ENCODE assay signal across 17 cellular contexts in the genomic region with DNA sequence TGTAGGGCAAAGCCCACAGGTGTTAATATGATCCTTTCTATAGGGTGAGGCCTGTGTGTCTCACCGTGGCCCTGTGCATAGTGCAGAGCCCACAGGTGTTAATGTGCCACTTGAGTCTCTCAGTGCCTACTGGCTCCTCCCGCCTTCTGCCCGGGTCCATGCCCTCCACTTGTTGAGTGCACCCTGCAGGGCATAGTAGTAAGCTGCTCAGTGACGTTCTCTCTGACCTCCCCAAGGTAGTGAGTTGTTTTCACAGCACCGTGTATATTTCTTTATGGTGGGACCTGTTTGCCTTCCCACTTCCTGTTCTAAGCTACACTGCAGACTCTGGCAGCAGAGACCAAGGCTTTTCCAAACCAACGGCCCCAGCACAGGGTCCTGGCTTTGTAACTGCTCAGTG.
A peak's percentile ranks its signal among the peaks of the same experiment; 100 is the strongest.
DNase-seq lines count a peak whose midpoint lies in the region; ATAC-seq and TF ChIP-seq lines count a peak whose summit lies in the region.
"Had no signal": no experiment of that assay in that cellular context is flagged by ENCODE, and none has a peak within 500 bp of the region (broad histone marks: within the 10 kb centered on the region; RNA-seq: fewer than 3 reads in every experiment).

No MANE protein-coding gene starts in this region.

- TF ChIP-seq CTCF in neural crest cell (conservative IDR thresholded peaks at IDR 0.05): no peak

- H3K27ac Mint-ChIP-seq in effector memory CD8-positive, alpha-beta T cell: peak overlapping the region; percentile 80 to 83
- peak overlapping the region; percentile 35 for H3K27ac Mint-ChIP-seq in neural crest cell (ENCODE audit: unreplicated experiment)
- H3K27ac Mint-ChIP-seq: activated naive CD4-positive, alpha-beta T cell treated with anti-CD3 and anti-CD28 coated beads for 36 hours; mesothelial cell of epicardium; type B pancreatic cell had no signal

- no peaks in the 10 kb centered on the region for H3K27me3 Mint-ChIP-seq in effector memory CD8-positive, alpha-beta T cell
- no peaks in the 10 kb centered on the region for H3K27me3 Mint-ChIP-seq in neural crest cell (ENCODE audit: low read depth)
- H3K27me3 Mint-ChIP-seq: type B pancreatic cell had no signal

- peaks cover 10 to 16% of the 10 kb centered on the region in 2 donors for H3K4me1 Mint-ChIP-seq in effector memory CD8-positive, alpha-beta T cell (ENCODE audit: low read depth in 2 of 2)
- H3K4me1 Mint-ChIP-seq in neural crest cell: no peaks in the 10 kb centered on the region
- H3K4me1 Mint-ChIP-seq: mesothelial cell of epicardium had no signal

- H3K4me3 Mint-ChIP-seq in effector memory CD8-positive, alpha-beta T cell: no peak overlapping the region
- H3K4me3 Mint-ChIP-seq in neural crest cell: no peak overlapping the region
- H3K4me3 Mint-ChIP-seq: activated naive CD4-positive, alpha-beta T cell treated with anti-CD3 and anti-CD28 coated beads for 36 hours; mesothelial cell of epicardium; type B pancreatic cell had no signal

- peaks cover 46% of the 10 kb centered on the region for H3K36me3 Mint-ChIP-seq in effector memory CD8-positive, alpha-beta T cell (ENCODE audit: insufficient read depth)
- H3K36me3 Mint-ChIP-seq in neural crest cell (ENCODE audit: low read depth): peaks cover 34% of the 10 kb centered on the region

- DNase-seq in NCI-H187 (lab: John Stamatoyannopoulos, UW): peak; percentile 6 to 40
- DNase-seq in NCI-H187 treated with DMSO at 0.1 percent for 48 hours (lab: John Stamatoyannopoulos, UW): no peak
- peak; percentile 4 for DNase-seq in NCI-H128 (lab: John Stamatoyannopoulos, UW; ENCODE audit: unreplicated experiment)
- no peak for DNase-seq in effector memory CD8-positive, alpha-beta T cell
- DNase-seq in neural crest cell (ENCODE audit: low read depth, low spot score): no peak
- no peak for DNase-seq in stimulated activated CD4-positive, alpha-beta T cell treated with anti-CD3 and anti-CD28 coated beads, Interleukin-15, amount 100 ng/mL, for 24 hours
- no peak for DNase-seq in central memory CD4-positive, alpha-beta T cell
- no peak for DNase-seq in stimulated activated CD4-positive, alpha-beta T cell treated with anti-CD3 and anti-CD28 coated beads, Interleukin-1b, Interleukin-23, amount 100 ng/mL, for 48 hours
- DNase-seq: activated naive CD4-positive, alpha-beta T cell treated with anti-CD3 and anti-CD28 coated beads for 36 hours; DMS79 treated with DMSO at 0.1 percent for 48 hours; heart right ventricle; kidney; NCI-H1930; NCI-H82; Peyer's patch had no signal

- no peaks in the 10 kb centered on the region for H3K9me3 Mint-ChIP-seq in effector memory CD8-positive, alpha-beta T cell
- no peaks in the 10 kb centered on the region for H3K9me3 Mint-ChIP-seq in neural crest cell
- H3K9me3 Mint-ChIP-seq: activated naive CD4-positive, alpha-beta T cell treated with anti-CD3 and anti-CD28 coated beads for 36 hours; type B pancreatic cell had no signal

- ATAC-seq in effector memory CD8-positive, alpha-beta T cell (replicated peaks): peak; percentile 22

Comparison
In these comparisons a context has a peak if more than half of its experiments do, and no peak if none do; other contexts are left out.
1. DNase-seq: peak in NCI-H187 (2 of 2) and NCI-H128 (single experiment); none in NCI-H187 treated with DMSO at 0.1 percent for 48 hours (single experiment), effector memory CD8-positive, alpha-beta T cell (0 of 3), neural crest cell (single experiment), stimulated activated CD4-positive, alpha-beta T cell treated with anti-CD3 and anti-CD28 coated beads, Interleukin-15, amount 100 ng/mL, for 24 hours (single experiment), central memory CD4-positive, alpha-beta T cell (single experiment) and stimulated activated CD4-positive, alpha-beta T cell treated with anti-CD3 and anti-CD28 coated beads, Interleukin-1b, Interleukin-23, amount 100 ng/mL, for 48 hours (single experiment).